ENCODE assay signal across 1 cellular context in the genomic region with DNA sequence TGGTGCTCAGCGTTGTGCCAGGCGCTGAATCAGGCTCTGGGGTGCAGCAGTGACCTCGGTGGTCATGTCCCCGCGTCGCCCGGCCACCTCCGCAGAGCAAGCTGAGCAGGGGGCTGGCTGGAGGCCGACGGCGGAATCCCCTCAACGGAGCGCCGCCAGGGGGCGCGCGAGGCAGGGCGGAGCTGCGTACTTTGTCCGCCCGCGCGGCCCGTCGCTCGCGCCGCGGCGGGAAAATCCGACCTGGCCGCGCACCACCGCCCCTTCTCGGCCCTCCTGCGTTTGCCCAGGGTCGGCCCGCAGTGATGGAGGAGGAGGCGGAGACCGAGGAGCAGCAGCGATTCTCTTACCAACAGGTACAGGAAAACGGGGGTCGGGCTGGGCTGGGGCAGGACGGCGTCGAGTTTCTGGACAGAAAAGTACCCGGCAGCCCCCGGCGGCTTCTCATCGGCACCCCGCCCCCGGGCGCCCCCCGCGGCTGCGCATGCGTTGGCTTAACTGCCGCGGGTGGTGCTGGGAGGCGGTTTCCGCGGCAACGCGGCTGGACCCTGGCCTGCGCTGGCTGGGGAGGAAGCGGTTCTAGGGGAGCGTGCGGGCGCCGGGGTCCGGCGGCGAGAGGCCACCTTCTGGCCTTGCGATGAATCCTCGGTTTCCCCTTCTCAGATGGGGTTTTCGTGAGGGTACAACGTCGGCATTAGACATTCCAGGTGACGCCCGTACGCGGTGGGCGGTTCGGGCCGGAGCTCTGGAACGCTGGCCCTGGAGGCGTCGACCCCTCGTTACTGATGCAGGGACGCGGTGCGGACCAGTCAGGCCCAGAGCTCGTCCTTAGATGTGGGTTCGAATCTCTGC.
TF ChIP-seq lines count a peak whose summit lies in the region.

Gene CENPS (plus strand): TSS at position 218 of the 849 bp plus-strand sequence. CDS start 85 bp downstream, at position 303.

TF ChIP-seq in GM12878, 131 proteins besides CTCF, POLR2A, EP300 and RAD21 (continued from another document and continues in another):
- TF ChIP-seq, protein P1, sequence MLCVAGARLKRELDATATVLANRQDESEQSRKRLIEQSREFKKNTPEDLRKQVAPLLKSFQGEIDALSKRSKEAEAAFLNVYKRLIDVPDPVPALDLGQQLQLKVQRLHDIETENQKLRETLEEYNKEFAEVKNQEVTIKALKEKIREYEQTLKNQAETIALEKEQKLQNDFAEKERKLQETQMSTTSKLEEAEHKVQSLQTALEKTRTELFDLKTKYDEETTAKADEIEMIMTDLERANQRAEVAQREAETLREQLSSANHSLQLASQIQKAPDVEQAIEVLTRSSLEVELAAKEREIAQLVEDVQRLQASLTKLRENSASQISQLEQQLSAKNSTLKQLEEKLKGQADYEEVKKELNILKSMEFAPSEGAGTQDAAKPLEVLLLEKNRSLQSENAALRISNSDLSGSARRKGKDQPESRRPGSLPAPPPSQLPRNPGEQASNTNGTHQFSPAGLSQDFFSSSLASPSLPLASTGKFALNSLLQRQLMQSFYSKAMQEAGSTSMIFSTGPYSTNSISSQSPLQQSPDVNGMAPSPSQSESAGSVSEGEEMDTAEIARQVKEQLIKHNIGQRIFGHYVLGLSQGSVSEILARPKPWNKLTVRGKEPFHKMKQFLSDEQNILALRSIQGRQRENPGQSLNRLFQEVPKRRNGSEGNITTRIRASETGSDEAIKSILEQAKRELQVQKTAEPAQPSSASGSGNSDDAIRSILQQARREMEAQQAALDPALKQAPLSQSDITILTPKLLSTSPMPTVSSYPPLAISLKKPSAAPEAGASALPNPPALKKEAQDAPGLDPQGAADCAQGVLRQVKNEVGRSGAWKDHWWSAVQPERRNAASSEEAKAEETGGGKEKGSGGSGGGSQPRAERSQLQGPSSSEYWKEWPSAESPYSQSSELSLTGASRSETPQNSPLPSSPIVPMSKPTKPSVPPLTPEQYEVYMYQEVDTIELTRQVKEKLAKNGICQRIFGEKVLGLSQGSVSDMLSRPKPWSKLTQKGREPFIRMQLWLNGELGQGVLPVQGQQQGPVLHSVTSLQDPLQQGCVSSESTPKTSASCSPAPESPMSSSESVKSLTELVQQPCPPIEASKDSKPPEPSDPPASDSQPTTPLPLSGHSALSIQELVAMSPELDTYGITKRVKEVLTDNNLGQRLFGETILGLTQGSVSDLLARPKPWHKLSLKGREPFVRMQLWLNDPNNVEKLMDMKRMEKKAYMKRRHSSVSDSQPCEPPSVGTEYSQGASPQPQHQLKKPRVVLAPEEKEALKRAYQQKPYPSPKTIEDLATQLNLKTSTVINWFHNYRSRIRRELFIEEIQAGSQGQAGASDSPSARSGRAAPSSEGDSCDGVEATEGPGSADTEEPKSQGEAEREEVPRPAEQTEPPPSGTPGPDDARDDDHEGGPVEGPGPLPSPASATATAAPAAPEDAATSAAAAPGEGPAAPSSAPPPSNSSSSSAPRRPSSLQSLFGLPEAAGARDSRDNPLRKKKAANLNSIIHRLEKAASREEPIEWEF (IDR thresholded peaks at IDR 0.05; ENCODE audit: insufficient replicate concordance, low read depth, low read length), result no peak
- TF ChIP-seq CHD2 (IDR thresholded peaks at IDR 0.05; ENCODE audit: borderline replicate concordance, low read depth, low read length), result peak; percentile 65; the same call in 1 of the 2 replicates
- no peak for TF ChIP-seq CHD4 (IDR thresholded peaks at IDR 0.05)
- TF ChIP-seq ZNF622 (IDR thresholded peaks at IDR 0.05), result no peak
- TF ChIP-seq ZNF207 (IDR thresholded peaks at IDR 0.05; ENCODE audit: borderline replicate concordance), result peak; percentile 91
- TF ChIP-seq MTA3 (IDR thresholded peaks at IDR 0.05; ENCODE audit: borderline replicate concordance, low read length), result no peak
- TF ChIP-seq PBX3 (IDR thresholded peaks at IDR 0.05; ENCODE audit: insufficient replicate concordance, low read depth, low read length), result no peak
- TF ChIP-seq, protein P2, sequence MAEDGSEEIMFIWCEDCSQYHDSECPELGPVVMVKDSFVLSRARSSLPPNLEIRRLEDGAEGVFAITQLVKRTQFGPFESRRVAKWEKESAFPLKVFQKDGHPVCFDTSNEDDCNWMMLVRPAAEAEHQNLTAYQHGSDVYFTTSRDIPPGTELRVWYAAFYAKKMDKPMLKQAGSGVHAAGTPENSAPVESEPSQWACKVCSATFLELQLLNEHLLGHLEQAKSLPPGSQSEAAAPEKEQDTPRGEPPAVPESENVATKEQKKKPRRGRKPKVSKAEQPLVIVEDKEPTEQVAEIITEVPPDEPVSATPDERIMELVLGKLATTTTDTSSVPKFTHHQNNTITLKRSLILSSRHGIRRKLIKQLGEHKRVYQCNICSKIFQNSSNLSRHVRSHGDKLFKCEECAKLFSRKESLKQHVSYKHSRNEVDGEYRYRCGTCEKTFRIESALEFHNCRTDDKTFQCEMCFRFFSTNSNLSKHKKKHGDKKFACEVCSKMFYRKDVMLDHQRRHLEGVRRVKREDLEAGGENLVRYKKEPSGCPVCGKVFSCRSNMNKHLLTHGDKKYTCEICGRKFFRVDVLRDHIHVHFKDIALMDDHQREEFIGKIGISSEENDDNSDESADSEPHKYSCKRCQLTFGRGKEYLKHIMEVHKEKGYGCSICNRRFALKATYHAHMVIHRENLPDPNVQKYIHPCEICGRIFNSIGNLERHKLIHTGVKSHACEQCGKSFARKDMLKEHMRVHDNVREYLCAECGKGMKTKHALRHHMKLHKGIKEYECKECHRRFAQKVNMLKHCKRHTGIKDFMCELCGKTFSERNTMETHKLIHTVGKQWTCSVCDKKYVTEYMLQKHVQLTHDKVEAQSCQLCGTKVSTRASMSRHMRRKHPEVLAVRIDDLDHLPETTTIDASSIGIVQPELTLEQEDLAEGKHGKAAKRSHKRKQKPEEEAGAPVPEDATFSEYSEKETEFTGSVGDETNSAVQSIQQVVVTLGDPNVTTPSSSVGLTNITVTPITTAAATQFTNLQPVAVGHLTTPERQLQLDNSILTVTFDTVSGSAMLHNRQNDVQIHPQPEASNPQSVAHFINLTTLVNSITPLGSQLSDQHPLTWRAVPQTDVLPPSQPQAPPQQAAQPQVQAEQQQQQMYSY (CRISPR knock-in tag; IDR thresholded peaks at IDR 0.05), result no peak
- peak; percentile 99 for TF ChIP-seq STAT1 (conservative IDR thresholded peaks at IDR 0.05)
- peak; percentile 51; the same call in 1 of the 2 replicates for TF ChIP-seq TBL1XR1 (IDR thresholded peaks at IDR 0.05; ENCODE audit: low read depth, low read length)
- TF ChIP-seq EED (IDR thresholded peaks at IDR 0.05; ENCODE audit: low read depth), result no peak
- peak; percentile 37; the same call in 1 of the 2 replicates for TF ChIP-seq TAF1 (IDR thresholded peaks at IDR 0.05; ENCODE audit: borderline replicate concordance, low read depth, low read length)
- TF ChIP-seq SREBF2 (IDR thresholded peaks at IDR 0.05; ENCODE audit: low read length), result no peak
- TF ChIP-seq REST (IDR thresholded peaks at IDR 0.05; ENCODE audit: low read depth, low read length), result no peak
- no peak for TF ChIP-seq ZBTB40 (IDR thresholded peaks at IDR 0.05; ENCODE audit: borderline replicate concordance)
- TF ChIP-seq, protein P3, sequence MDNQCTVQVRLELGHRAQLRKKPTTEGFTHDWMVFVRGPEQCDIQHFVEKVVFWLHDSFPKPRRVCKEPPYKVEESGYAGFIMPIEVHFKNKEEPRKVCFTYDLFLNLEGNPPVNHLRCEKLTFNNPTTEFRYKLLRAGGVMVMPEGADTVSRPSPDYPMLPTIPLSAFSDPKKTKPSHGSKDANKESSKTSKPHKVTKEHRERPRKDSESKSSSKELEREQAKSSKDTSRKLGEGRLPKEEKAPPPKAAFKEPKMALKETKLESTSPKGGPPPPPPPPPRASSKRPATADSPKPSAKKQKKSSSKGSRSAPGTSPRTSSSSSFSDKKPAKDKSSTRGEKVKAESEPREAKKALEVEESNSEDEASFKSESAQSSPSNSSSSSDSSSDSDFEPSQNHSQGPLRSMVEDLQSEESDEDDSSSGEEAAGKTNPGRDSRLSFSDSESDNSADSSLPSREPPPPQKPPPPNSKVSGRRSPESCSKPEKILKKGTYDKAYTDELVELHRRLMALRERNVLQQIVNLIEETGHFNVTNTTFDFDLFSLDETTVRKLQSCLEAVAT (IDR thresholded peaks at IDR 0.05), result 0 out of 2 replicates have a peak, but pooled peaks have one; percentile 2
- TF ChIP-seq FOS (IDR thresholded peaks at IDR 0.05; ENCODE audit: borderline replicate concordance, extremely low read depth, insufficient read length), result no peak
- TF ChIP-seq SP1 (IDR thresholded peaks at IDR 0.05; ENCODE audit: low read depth, low read length), result peak; percentile 73
- TF ChIP-seq, protein P4, sequence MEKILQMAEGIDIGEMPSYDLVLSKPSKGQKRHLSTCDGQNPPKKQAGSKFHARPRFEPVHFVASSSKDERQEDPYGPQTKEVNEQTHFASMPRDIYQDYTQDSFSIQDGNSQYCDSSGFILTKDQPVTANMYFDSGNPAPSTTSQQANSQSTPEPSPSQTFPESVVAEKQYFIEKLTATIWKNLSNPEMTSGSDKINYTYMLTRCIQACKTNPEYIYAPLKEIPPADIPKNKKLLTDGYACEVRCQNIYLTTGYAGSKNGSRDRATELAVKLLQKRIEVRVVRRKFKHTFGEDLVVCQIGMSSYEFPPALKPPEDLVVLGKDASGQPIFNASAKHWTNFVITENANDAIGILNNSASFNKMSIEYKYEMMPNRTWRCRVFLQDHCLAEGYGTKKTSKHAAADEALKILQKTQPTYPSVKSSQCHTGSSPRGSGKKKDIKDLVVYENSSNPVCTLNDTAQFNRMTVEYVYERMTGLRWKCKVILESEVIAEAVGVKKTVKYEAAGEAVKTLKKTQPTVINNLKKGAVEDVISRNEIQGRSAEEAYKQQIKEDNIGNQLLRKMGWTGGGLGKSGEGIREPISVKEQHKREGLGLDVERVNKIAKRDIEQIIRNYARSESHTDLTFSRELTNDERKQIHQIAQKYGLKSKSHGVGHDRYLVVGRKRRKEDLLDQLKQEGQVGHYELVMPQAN (conservative IDR thresholded peaks at IDR 0.05), result peak; percentile 99
- no peak for TF ChIP-seq JUNB (IDR thresholded peaks at IDR 0.05)
- no peak for TF ChIP-seq ZBED1 (IDR thresholded peaks at IDR 0.05; ENCODE audit: borderline replicate concordance)
- TF ChIP-seq SMAD5 (IDR thresholded peaks at IDR 0.05; ENCODE audit: low read depth), result 0 out of 2 replicates have a peak, but pooled peaks have one; percentile 25
- no peak for TF ChIP-seq TARDBP (IDR thresholded peaks at IDR 0.05; ENCODE audit: borderline replicate concordance)
- TF ChIP-seq MEF2B (IDR thresholded peaks at IDR 0.05; ENCODE audit: partially characterized antibody, poor library complexity, severe bottlenecking), result no peak
- peak; percentile 4 to 48; a peak in 2 of 3 replicates for TF ChIP-seq EGR1 (IDR thresholded peaks at IDR 0.05; ENCODE audit: borderline replicate concordance in 1 of 2, low read depth in 2 of 2, low read length in 2 of 2)
